8 cellular contexts compared by ENCODE assay signal in genomic region chrX:139559383-139560042, GRCh38. TPM values are rescaled to one million over a fixed set of nuclear protein-coding genes. Genes with fewer than 3 reads are reported as not detected.
DNase-seq lines count a peak whose midpoint lies in the region; ATAC-seq, FAIRE-seq and TF ChIP-seq lines count a peak whose summit lies in the region.

No MANE protein-coding gene starts in this region.

- ATAC-seq in HG02588 (IDR thresholded peaks at IDR 0.05; ENCODE audit: unreplicated experiment) (peak; percentile 80), K562 (peak; percentile 88), HepG2 (peak; percentile 71)

- intact Hi-C loops in K562 (cut with micrococcal nuclease) (loop anchor here (1.0 to 5.0 kb wide), 3 partner anchors 433 to 812 kb away; no protein-coding TSS in a partner anchor), HepG2 (cut with micrococcal nuclease; ENCODE audit: unreplicated experiment) (loop anchor here (1.0 kb wide), 1 partner anchor 433 kb away; no protein-coding TSS in a partner anchor)

- H3K27ac ChIP-seq in K562 (ENCODE audit: extremely low read depth, low read depth, low read length) (no peak overlapping the region), HepG2 (ENCODE audit: extremely low read length, insufficient read depth, low read length) (no peak overlapping the region)

- no peak overlapping the region for H3K9ac ChIP-seq in K562 (ENCODE audit: insufficient read depth in 1 of 2, low read depth in 2 of 2, low read length in 2 of 2)
- H3K9ac ChIP-seq in HepG2 (ENCODE audit: insufficient read depth, low read depth, low read length) = no peak overlapping the region

- POLR2A ChIA-PET in AG04449 (lab: Yijun Ruan, JAX) (no interaction called here), K562 (lab: Yijun Ruan, JAX) (no interaction called here), HepG2 (lab: Yijun Ruan, JAX) (no interaction called here)

- TF ChIP-seq POLR2A in K562 (conservative IDR thresholded peaks at IDR 0.05) = no peak
- no peak for TF ChIP-seq POLR2A in HepG2 (IDR thresholded peaks at IDR 0.05; ENCODE audit: insufficient read depth in 1 of 2, low read depth in 2 of 2, low read length in 2 of 2)

- H3K36me3 ChIP-seq in K562 (ENCODE audit: control insufficient read depth, insufficient read depth, low read length) (no peaks in the 10 kb centered on the region), HepG2 (replicated peaks in 1 of 2; ENCODE audit: control insufficient read depth in 1 of 2, insufficient read depth in 2 of 2, low read length in 2 of 2) (no peaks in the 10 kb centered on the region)

- CTCF ChIA-PET in AG04449 (lab: Yijun Ruan, JAX) = interaction anchor here (1.5 kb wide), 1 partner anchor 10 kb away, joined by 4 read pairs; no protein-coding TSS in a partner anchor
- CTCF ChIA-PET in K562 (lab: Yijun Ruan, JAX; ENCODE audit: low intra/inter-chr PET ratio) = interaction anchor here (0.6 to 2.1 kb wide), 2 partner anchors 783 to 1367 kb away, joined by 4 to 9 read pairs; no protein-coding TSS in a partner anchor
- CTCF ChIA-PET in HepG2 (lab: Yijun Ruan, JAX; ENCODE audit: low intra/inter-chr PET ratio, low total read pairs) = interaction anchor here (1.5 to 2.1 kb wide), 2 partner anchors 433 to 784 kb away, joined by 3 to 7 read pairs; no protein-coding TSS in a partner anchor

- WGBS in K562 (ENCODE audit: insufficient coverage, low coverage, missing lambda C conversion rate) = 2% methylated on average over 7 of the region's 9 CpGs
- 39% methylated on average over 7 of the region's 9 CpGs for WGBS in HepG2 (ENCODE audit: low lambda C conversion rate)

- TF ChIP-seq EP300 in K562 (IDR thresholded peaks at IDR 0.05; ENCODE audit: low read length) (no peak), HepG2 (IDR thresholded peaks at IDR 0.05; ENCODE audit: low read depth in 2 of 2, low read length in 2 of 2) (no peak), HepG2 (CRISPR knock-in tag; IDR thresholded peaks at IDR 0.05; ENCODE audit: borderline replicate concordance) (no peak)

- FAIRE-seq in K562 (lab: Jason Lieb, UNC) = peak; percentile 83
- peak; percentile 72 for FAIRE-seq in HepG2 (lab: Jason Lieb, UNC)

- H2AFZ ChIP-seq in K562 (ENCODE audit: low read depth, low read length) (no peak overlapping the region), HepG2 (ENCODE audit: low read length) (no peak overlapping the region)

- no peaks in the 10 kb centered on the region for H3K9me1 ChIP-seq in K562 (ENCODE audit: control insufficient read depth, insufficient read depth, low read length)

- TF ChIP-seq RAD21 in K562 (CRISPR knock-in tag; conservative IDR thresholded peaks at IDR 0.05 in 1 of 2, IDR thresholded peaks at IDR 0.05 in 1 of 2) = peak; percentile 66 to 78
- no peak for TF ChIP-seq RAD21 in HepG2 (CRISPR knock-in tag; IDR thresholded peaks at IDR 0.05)

- H3K27me3 ChIP-seq in K562 (ENCODE audit: control insufficient read depth in 2 of 2, insufficient read depth in 2 of 2, low read length in 2 of 2) (peaks cover 2 to 17% of the 10 kb centered on the region in 2 experiments; a peak in 3 of 5 replicates), HepG2 (ENCODE audit: control insufficient read depth in 1 of 2, insufficient read depth in 2 of 2, low read length in 2 of 2) (no peaks in the 10 kb centered on the region)

- TF ChIP-seq CTCF in AG04449 (IDR thresholded peaks at IDR 0.05; ENCODE audit: insufficient read depth, low read length, missing control alignments) (peak; percentile 24), GM12864 (IDR thresholded peaks at IDR 0.05; ENCODE audit: low read depth, low read length, missing control alignments) (peak; percentile 53), K562 (IDR thresholded peaks at IDR 0.05 in 2 of 3, conservative IDR thresholded peaks at IDR 0.05 in 1 of 3; ENCODE audit: insufficient read depth in 2 of 3, low read depth in 1 of 3, low read length in 3 of 3) (peak; percentile 42 to 66 (median 57); a peak in 5 of 6 replicates), HepG2 (CRISPR knock-in tag; IDR thresholded peaks at IDR 0.05) (peak; percentile 58)

- DNase-seq in AG04449 (ENCODE audit: low read depth, low spot score) (no peak), GM12864 (ENCODE audit: low read depth) (peak; percentile 37), NCI-H1092 treated with DMSO at 0.1 percent for 48 hours (lab: John Stamatoyannopoulos, UW) (peak; percentile 14), K562 (ENCODE audit: extremely low read depth in 1 of 4, low spot score in 3 of 4) (peak; percentile 4 to 64 (median 18)), HepG2 (ENCODE audit: low spot score) (peak; percentile 36), NCI-H774 (lab: John Stamatoyannopoulos, UW) (no peak), cortex of kidney (lab: John Stamatoyannopoulos, UW) (no peak)

- H3K4me2 ChIP-seq in K562 (ENCODE audit: insufficient read depth, low read length) = no peak overlapping the region
- H3K4me2 ChIP-seq in HepG2 (ENCODE audit: low read depth, low read length) = no peak overlapping the region

- in situ Hi-C loops in K562 (cut with MboI) (loop anchor here (25.0 kb wide), 1 partner anchor 797 kb away; no protein-coding TSS in a partner anchor), HepG2 (cut with HindIII; ENCODE audit: extremely low pct_ligation_motif_present, low pct_unique_long_range_greater_than_20kb) (loop anchor here (10.0 kb wide), 1 partner anchor 785 kb away; no protein-coding TSS in a partner anchor)

- no peaks in the 10 kb centered on the region for H4K20me1 ChIP-seq in K562 (replicated peaks; ENCODE audit: control insufficient read depth, insufficient read depth, low read length)
- no peaks in the 10 kb centered on the region for H4K20me1 ChIP-seq in HepG2 (ENCODE audit: insufficient read depth, low read length)

- H3K79me2 ChIP-seq in K562 (ENCODE audit: control insufficient read depth, insufficient read depth, low read length) (no peaks in the 10 kb centered on the region), HepG2 (ENCODE audit: insufficient read depth, low read length) (no peaks in the 10 kb centered on the region)

- H3K4me3 ChIP-seq in AG04449 (ENCODE audit: low read depth, low read length) (no peak overlapping the region), GM12864 (ENCODE audit: low read depth, low read length) (no peak overlapping the region), K562 (no peak overlapping the region), HepG2 (replicated peaks in 1 of 3; ENCODE audit: insufficient read depth in 1 of 3, low read depth in 2 of 3, low read length in 3 of 3) (no peak overlapping the region)

- H3K9me3 ChIP-seq in K562 (replicated peaks; ENCODE audit: control insufficient read depth, insufficient read depth, low read depth, low read length) (no peaks in the 10 kb centered on the region), HepG2 (ENCODE audit: low read length) (no peaks in the 10 kb centered on the region)

- BruUV-seq in K562 (replicated peaks; lab: Mats Ljungman, UMichigan) = no TSS peak
- no TSS peak for BruUV-seq in HepG2 (replicated peaks; lab: Mats Ljungman, UMichigan)

- no peaks in the 10 kb centered on the region for H3K4me1 ChIP-seq in K562 (replicated peaks in 1 of 2; ENCODE audit: control insufficient read depth in 2 of 2, insufficient read depth in 2 of 2, low read length in 2 of 2)
- H3K4me1 ChIP-seq in HepG2 (ENCODE audit: insufficient read depth, low read length) = no peaks in the 10 kb centered on the region

TF ChIP-seq in K562, 482 proteins besides CTCF, POLR2A, EP300 and RAD21 (continues in another document):
- TF ChIP-seq ZNF384 (IDR thresholded peaks at IDR 0.05; ENCODE audit: low read depth, low read length) = no peak

TF ChIP-seq in HepG2, 621 proteins besides CTCF, POLR2A, EP300 and RAD21 (continues in another document):
- TF ChIP-seq ZNF850 (CRISPR knock-in tag; conservative IDR thresholded peaks at IDR 0.05) = no peak

RNA-seq across cellular contexts. Expression of gene F9, which starts 29.0 kb away (rescaled TPM):
- total RNA-seq in K562 (2011; cell fraction: chromatin; rRNA removed; ENCODE audit: low replicate concordance) = not detected in 2 replicates
- not detected in 2 replicates for total RNA-seq in K562 (2011; cell fraction: nucleolus; rRNA removed)
- not detected in 2 replicates for total RNA-seq in K562 (2011; cell fraction: nucleoplasm; rRNA removed)
- total RNA-seq in K562 (2014; rRNA removed) (not detected in 2 replicates), K562 (2014; rRNA removed; fragmentation: Illumina TruSeq; extraction: Trizol) (not detected in 2 replicates), K562 (2015; rRNA removed; fragmentation: Illumina TruSeq; extraction: Trizol) (not detected in 2 replicates), K562 (2021) (0.09 and 0.11 TPM in 2 replicates), HepG2 (2016; rRNA removed; fragmentation: Illumina TruSeq; extraction: Trizol) (not detected in 2 replicates)
- polyA plus RNA-seq in K562 (2011; rRNA removed) (not detected in 2 replicates), K562 (2014; fragmentation: Illumina TruSeq; extraction: Trizol) (not detected in 2 replicates), K562 (2014; fragmentation: Nextera tagmentation; extraction: Ambion mirVana) (not detected), K562 (2014; rRNA removed) (not detected in 2 replicates), HepG2 (2011; rRNA removed) (0.03 TPM in 1 of 2 replicates, not detected in the other)
- not detected in 2 replicates for polyA plus RNA-seq in K562 (2011; cell fraction: cytosol; rRNA removed)
- polyA plus RNA-seq in K562 (2011; cell fraction: nucleus; rRNA removed) = not detected in 2 replicates
- polyA plus RNA-seq in K562 (2012) = not detected in 2 replicates
- polyA minus RNA-seq in K562 (2011; rRNA and poly(A)+ RNA removed) = not detected in 2 replicates
- not detected in 2 replicates for polyA minus RNA-seq in K562 (2011; cell fraction: cytosol; rRNA and poly(A)+ RNA removed)
- polyA minus RNA-seq in K562 (2011; cell fraction: nucleus; rRNA and poly(A)+ RNA removed) = not detected in 2 replicates
- total RNA-seq in HepG2 (2016; cell fraction: cytosol; rRNA removed; fragmentation: Illumina TruSeq; extraction: Trizol; ENCODE audit: low read depth) = not detected in 2 replicates
- total RNA-seq in HepG2 (2016; cell fraction: insoluble cytoplasmic fraction; rRNA removed; fragmentation: Illumina TruSeq; extraction: Trizol) = not detected in 2 replicates
- not detected in 2 replicates for total RNA-seq in HepG2 (2016; cell fraction: membrane; rRNA removed; fragmentation: Illumina TruSeq; extraction: Trizol)
- not detected in 2 replicates for total RNA-seq in HepG2 (2016; cell fraction: nucleus; rRNA removed; fragmentation: Illumina TruSeq; extraction: Trizol)
- polyA plus RNA-seq in HepG2 (2011; cell fraction: cytosol; rRNA removed) = 0.01 TPM in 1 of 2 replicates, not detected in the other
- not detected in 2 replicates for polyA plus RNA-seq in HepG2 (2011; cell fraction: nucleus; rRNA removed)
- 0.09 TPM in 1 of 2 replicates, not detected in the other for polyA plus RNA-seq in HepG2 (2012)
- not detected in 2 replicates for polyA plus RNA-seq in HepG2 (2016; cell fraction: cytosol; fragmentation: Illumina TruSeq; extraction: Trizol; ENCODE audit: low read depth)
- polyA plus RNA-seq in HepG2 (2016; cell fraction: insoluble cytoplasmic fraction; fragmentation: Illumina TruSeq; extraction: Trizol; ENCODE audit: low read depth) = not detected in 2 replicates
- not detected in 2 replicates for polyA plus RNA-seq in HepG2 (2016; cell fraction: membrane; fragmentation: Illumina TruSeq; extraction: Trizol; ENCODE audit: low read depth)
- not detected in 2 replicates for polyA plus RNA-seq in HepG2 (2016; cell fraction: nucleus; fragmentation: Illumina TruSeq; extraction: Trizol; ENCODE audit: insufficient read depth, low read depth)
- not detected in 2 replicates for polyA minus RNA-seq in HepG2 (2011; rRNA and poly(A)+ RNA removed; ENCODE audit: low replicate concordance)
- not detected in 2 replicates for polyA minus RNA-seq in HepG2 (2011; cell fraction: cytosol; rRNA and poly(A)+ RNA removed)
- polyA minus RNA-seq in HepG2 (2011; cell fraction: nucleus; rRNA and poly(A)+ RNA removed) = not detected in 2 replicates

Comparison
In these comparisons a context has a peak if more than half of its experiments do, and no peak if none do; other contexts are left out.
1. DNase-seq: peak in GM12864 (single experiment), NCI-H1092 treated with DMSO at 0.1 percent for 48 hours (single experiment), K562 (4 of 4) and HepG2 (single experiment); none in AG04449 (single experiment), NCI-H774 (single experiment) and cortex of kidney (single experiment).
2. Peak in every context shown above with its lines, with median percentiles within 50 percentile points of each other: CTCF ChIP-seq and ATAC-seq.